10 cellular contexts compared by ENCODE assay signal in the genomic region with DNA sequence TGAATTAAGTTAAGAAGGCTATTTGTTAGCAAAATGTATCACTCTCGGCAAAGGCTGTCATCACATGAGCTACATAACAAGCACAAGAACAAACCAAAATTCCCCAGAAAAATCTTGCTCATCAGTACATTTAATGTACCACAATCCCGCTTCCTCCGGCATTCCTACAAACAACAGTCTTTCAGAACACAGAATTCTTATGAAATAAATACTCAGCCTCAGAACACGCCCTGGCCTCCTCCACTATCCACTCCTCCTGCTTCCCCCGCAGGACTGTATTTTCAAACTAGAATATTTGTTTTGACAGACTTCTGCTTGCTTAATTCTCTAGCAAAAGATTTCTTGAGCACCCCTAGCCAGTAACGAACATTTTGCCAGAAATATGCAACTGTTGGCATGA.
DNase-seq lines count a peak whose midpoint lies in the region; ATAC-seq and TF ChIP-seq lines count a peak whose summit lies in the region.
"Had no signal": no experiment of that assay in that cellular context is flagged by ENCODE, and none has a peak within 500 bp of the region (broad histone marks: within the 10 kb centered on the region; RNA-seq: fewer than 3 reads in every experiment).

No MANE protein-coding gene starts in this region.

- TF ChIP-seq POLR2A in spleen (IDR thresholded peaks at IDR 0.05), result no peak

- H3K36me3 ChIP-seq in colonic mucosa (no peaks in the 10 kb centered on the region), spleen (no peaks in the 10 kb centered on the region)

- 71 to 87% (median 85%) methylated on average over 6 of the region's 6 CpGs for WGBS in spleen, 5 donors

- H3K4me3 ChIP-seq in colonic mucosa, result no peak overlapping the region
- H3K4me3 ChIP-seq in spleen, result no peak overlapping the region

- H3K27me3 ChIP-seq in colonic mucosa, result no peaks in the 10 kb centered on the region
- H3K27me3 ChIP-seq in spleen (replicated peaks in 1 of 7), result no peaks in the 10 kb centered on the region

- peak overlapping the region; percentile 7 for H3K27ac ChIP-seq in colonic mucosa
- peak overlapping the region in 5 of 8 donors; percentile 13 to 70 (median 22) for H3K27ac ChIP-seq in spleen

- peak; percentile 68 for DNase-seq in GM03348 (ENCODE audit: low spot score)
- DNase-seq in colonic mucosa, result no peak
- peak; percentile 14 for DNase-seq in kidney glomerular epithelial cell (lab: John Stamatoyannopoulos, UW)
- no peak for DNase-seq in spleen
- DNase-seq in NCI-H128 (lab: John Stamatoyannopoulos, UW; ENCODE audit: unreplicated experiment), result no peak
- DNase-seq: NCI-H2081 treated with DMSO at 0.1 percent for 48 hours, T-helper 9 cell had no signal

- no peak for TF ChIP-seq CTCF in colonic mucosa (IDR thresholded peaks at IDR 0.05)
- no peak for TF ChIP-seq CTCF in spleen (IDR thresholded peaks at IDR 0.05 in 8 of 11, conservative IDR thresholded peaks at IDR 0.05 in 3 of 11)

- H3K4me1 ChIP-seq in colonic mucosa (no peaks in the 10 kb centered on the region), spleen (peaks cover 0 to 34% (median 21%) of the 10 kb centered on the region in 6 donors)

- H3K9me3 ChIP-seq in colonic mucosa (no peaks in the 10 kb centered on the region), spleen (no peaks in the 10 kb centered on the region)

- intact Hi-C loops in colonic mucosa (cut with DNase I) (no loop called here), spleen (cut with DNase I; ENCODE audit: low total_unique reads) (no loop called here)

- ATAC-seq in GM19035 (IDR thresholded peaks at IDR 0.05; ENCODE audit: unreplicated experiment) (no peak), HG03280 (IDR thresholded peaks at IDR 0.05; ENCODE audit: unreplicated experiment) (no peak), HG03342 (IDR thresholded peaks at IDR 0.05; ENCODE audit: unreplicated experiment) (no peak)

- no peak overlapping the region for H3K9ac ChIP-seq in colonic mucosa (ENCODE audit: low read depth in 2 of 2, low read length in 2 of 2)

Comparison
In these comparisons a context has a peak if more than half of its experiments do, and no peak if none do; other contexts are left out.
1. DNase-seq: peak in GM03348 (single experiment) and kidney glomerular epithelial cell (single experiment); none in colonic mucosa (single experiment), spleen (single experiment) and NCI-H128 (single experiment).